Comparison of ENCODE assay signal across 8 cellular contexts in genomic region chr2:204986641-204987040, GRCh38.
"Had no signal": no experiment of that assay in that cellular context is flagged by ENCODE, and none has a peak within 500 bp of the region (broad histone marks: within the 10 kb centered on the region; RNA-seq: fewer than 3 reads in every experiment).

No MANE protein-coding gene starts in this region.

- ATAC-seq: GM23338, HepG2 had no signal

- H3K27ac ChIP-seq: HL-60 had no signal

- H3K27me3 Mint-ChIP-seq: IgD-negative memory B cell had no signal

- H3K36me3 Mint-ChIP-seq: IgD-negative memory B cell had no signal

- H3K27ac Mint-ChIP-seq: GM23338, H9, IgD-negative memory B cell had no signal

- H3K4me3 ChIP-seq: GM23338 had no signal

- H3K4me1 Mint-ChIP-seq: IgD-negative memory B cell had no signal

- H2AFZ ChIP-seq: GM23338 had no signal

- DNase-seq: H9, HCEC 1CT had no signal

- FAIRE-seq: H1, H54, HepG2 had no signal

- H3K9me3 Mint-ChIP-seq: GM23338, H9 had no signal

- H3K4me2 ChIP-seq: GM23338 had no signal

- H3K4me3 Mint-ChIP-seq: GM23338, H9, IgD-negative memory B cell had no signal
